In genomic region chr10:4107328-4107851, GRCh38 we compare ENCODE assay signal across 19 cellular contexts.
A peak's percentile ranks its signal among the peaks of the same experiment; 100 is the strongest.
DNase-seq lines count a peak whose midpoint lies in the region; ATAC-seq, FAIRE-seq and TF ChIP-seq lines count a peak whose summit lies in the region.
"Had no signal": no experiment of that assay in that cellular context is flagged by ENCODE, and none has a peak within 500 bp of the region (broad histone marks: within the 10 kb centered on the region; RNA-seq: fewer than 3 reads in every experiment).

No MANE protein-coding gene starts in this region.

- H4K20me1 ChIP-seq in IMR-90 (ENCODE audit: insufficient read depth, low read length) (no peaks in the 10 kb centered on the region), K562 (replicated peaks; ENCODE audit: control insufficient read depth, insufficient read depth, low read length) (no peaks in the 10 kb centered on the region)
- H4K20me1 ChIP-seq: BLaER1 treated with 17β-estradiol and CSF1 and Interleukin-3, amounts not matched to agents 10 nM and 100 nM had no signal

- BruUV-seq in IMR-90 (replicated peaks; lab: Mats Ljungman, UMichigan) (no TSS peak), K562 (replicated peaks; lab: Mats Ljungman, UMichigan) (no TSS peak)

- CTCF ChIA-PET in IMR-90 (lab: Yijun Ruan, JAX) (interaction anchor here (0.6 kb wide), 1 partner anchor 1586 kb away, joined by 3 read pairs; no protein-coding TSS in a partner anchor), K562 (lab: Yijun Ruan, JAX; ENCODE audit: low intra/inter-chr PET ratio) (no interaction called here)

- H3K9ac ChIP-seq in IMR-90 (ENCODE audit: low read depth, low read length), result no peak overlapping the region
- no peak overlapping the region for H3K9ac ChIP-seq in K562 (ENCODE audit: insufficient read depth in 1 of 2, low read depth in 2 of 2, low read length in 2 of 2)
- H3K9ac ChIP-seq: BLaER1 treated with 17β-estradiol and CSF1 and Interleukin-3, amounts not matched to agents 10 nM and 100 nM had no signal

- H3K27me3 ChIP-seq in IMR-90 (ENCODE audit: control insufficient read depth, insufficient read depth, low read length) (no peaks in the 10 kb centered on the region), K562 (ENCODE audit: control insufficient read depth in 2 of 2, insufficient read depth in 2 of 2, low read length in 2 of 2) (no peaks in the 10 kb centered on the region)
- H3K27me3 ChIP-seq: BLaER1 treated with 17β-estradiol and CSF1 and Interleukin-3, amounts not matched to agents 10 nM and 100 nM had no signal

- no peak overlapping the region for H2BK120ac ChIP-seq in IMR-90 (ENCODE audit: low read depth, low read length)

- no peak for TF ChIP-seq RAD21 in IMR-90 (IDR thresholded peaks at IDR 0.05; ENCODE audit: low read length)
- no peak for TF ChIP-seq RAD21 in K562 (CRISPR knock-in tag; conservative IDR thresholded peaks at IDR 0.05 in 1 of 2, IDR thresholded peaks at IDR 0.05 in 1 of 2)

- no peak overlapping the region for H2AK9ac ChIP-seq in IMR-90 (replicated peaks; ENCODE audit: low read depth, low read length, poor library complexity)

- WGBS in IMR-90 (ENCODE audit: extremely low coverage in 2 of 2, insufficient read length in 1 of 2), 2 experiments, result 100% methylated on average over 2 of the region's 6 CpGs; no CpG with 5 or more reads in 1 of the 2 experiments
- WGBS in K562 (ENCODE audit: insufficient coverage, low coverage, missing lambda C conversion rate), result 3% methylated on average over 6 of the region's 6 CpGs

- H3K23ac ChIP-seq in IMR-90 (ENCODE audit: low read depth, low read length), result no peak overlapping the region

- H3K27ac ChIP-seq in IMR-90 (ENCODE audit: insufficient read depth, low read length), result no peak overlapping the region
- H3K27ac ChIP-seq in K562 (ENCODE audit: extremely low read depth, low read depth, low read length), result no peak overlapping the region
- H3K27ac ChIP-seq: 22Rv1, RWPE1, SK-N-MC had no signal

- no peak overlapping the region for H3K4me2 ChIP-seq in IMR-90 (ENCODE audit: low read depth, low read length)
- H3K4me2 ChIP-seq in K562 (ENCODE audit: insufficient read depth, low read length), result no peak overlapping the region

- intact Hi-C loops in IMR-90 (cut with micrococcal nuclease) (no loop called here), K562 (cut with micrococcal nuclease) (no loop called here)

- TF ChIP-seq EP300 in K562 (IDR thresholded peaks at IDR 0.05; ENCODE audit: low read length), result no peak

- H3K14ac ChIP-seq in IMR-90 (replicated peaks; ENCODE audit: low read depth, low read length), result no peak overlapping the region

- ATAC-seq in IMR-90 (ENCODE audit: low read depth) (no peak), K562 (no peak), HG03045 (IDR thresholded peaks at IDR 0.05; ENCODE audit: unreplicated experiment) (no peak)

- no peak overlapping the region for H3K18ac ChIP-seq in IMR-90 (ENCODE audit: low read depth, low read length)

- dilution Hi-C loops in IMR-90 (cut with HindIII; ENCODE audit: low sequenced_read_pairs, unreplicated experiment), result no loop called here

- H3K4me1 ChIP-seq in IMR-90 (ENCODE audit: control insufficient read depth, insufficient read depth, low read length), result peaks cover 2% of the 10 kb centered on the region
- H3K4me1 ChIP-seq in K562 (replicated peaks in 1 of 2; ENCODE audit: control insufficient read depth in 2 of 2, insufficient read depth in 2 of 2, low read length in 2 of 2), result no peaks in the 10 kb centered on the region
- H3K4me1 ChIP-seq: HAP-1 had no signal

- H3K9me3 ChIP-seq in IMR-90 (ENCODE audit: control insufficient read depth, insufficient read depth, low read length) (peaks cover 4% of the 10 kb centered on the region), K562 (replicated peaks; ENCODE audit: control insufficient read depth, insufficient read depth, low read depth, low read length) (no peaks in the 10 kb centered on the region)
- H3K9me3 ChIP-seq: HAP-1 had no signal

- no peaks in the 10 kb centered on the region for H3K79me2 ChIP-seq in K562 (ENCODE audit: control insufficient read depth, insufficient read depth, low read length)

- no peak overlapping the region for H3K4ac ChIP-seq in IMR-90 (ENCODE audit: low read depth, low read length)

- H2BK20ac ChIP-seq in IMR-90 (ENCODE audit: low read depth, low read length), result no peak overlapping the region

- H4K8ac ChIP-seq in IMR-90 (ENCODE audit: low read depth in 2 of 2, low read length in 2 of 2), result no peak overlapping the region

- H3K56ac ChIP-seq in IMR-90 (ENCODE audit: extremely low read depth, insufficient read depth, low read length), result no peak overlapping the region

- H3K4me3 ChIP-seq in IMR-90 (ENCODE audit: insufficient read depth, low read depth, low read length) (no peak overlapping the region), K562 (no peak overlapping the region)
- H3K4me3 ChIP-seq: BLaER1 treated with 17β-estradiol and CSF1 and Interleukin-3, amounts not matched to agents 10 nM and 100 nM; HAP-1; SK-N-MC had no signal

- no peaks in the 10 kb centered on the region for H3K36me3 ChIP-seq in IMR-90 (ENCODE audit: control insufficient read depth, insufficient read depth, low read length)
- no peaks in the 10 kb centered on the region for H3K36me3 ChIP-seq in K562 (ENCODE audit: control insufficient read depth, insufficient read depth, low read length)
- H3K36me3 ChIP-seq: BLaER1 treated with 17β-estradiol and CSF1 and Interleukin-3, amounts not matched to agents 10 nM and 100 nM; HAP-1 had no signal

- FAIRE-seq in K562 (lab: Jason Lieb, UNC) (no peak), frontal cortex (lab: Jason Lieb, UNC) (no peak)

- no peak for TF ChIP-seq POLR2A in IMR-90 (IDR thresholded peaks at IDR 0.05; ENCODE audit: low read depth, low read length)
- no peak for TF ChIP-seq POLR2A in K562 (conservative IDR thresholded peaks at IDR 0.05)

- no peak overlapping the region for H2AK5ac ChIP-seq in IMR-90 (ENCODE audit: low read depth, low read length)

- no peak overlapping the region for H4K91ac ChIP-seq in IMR-90 (ENCODE audit: insufficient read depth, low read depth, low read length)

- TF ChIP-seq CTCF in IMR-90 (conservative IDR thresholded peaks at IDR 0.05; ENCODE audit: low read depth, low read length) (no peak), K562 (IDR thresholded peaks at IDR 0.05 in 2 of 3, conservative IDR thresholded peaks at IDR 0.05 in 1 of 3; ENCODE audit: insufficient read depth in 2 of 3, low read depth in 1 of 3, low read length in 3 of 3) (no peak)

- in situ Hi-C loops in IMR-90 (cut with MboI; ENCODE audit: low sequenced_read_pairs), result no loop called here
- in situ Hi-C loops in K562 (cut with MboI), result no loop called here

- H2AFZ ChIP-seq in IMR-90 (replicated peaks; ENCODE audit: low read length, poor library complexity), result no peak overlapping the region
- H2AFZ ChIP-seq in K562 (ENCODE audit: low read depth, low read length), result no peak overlapping the region

- DNase-seq in SIG-M5 treated with dmso at 0.1 percent for 504 hours (lab: John Stamatoyannopoulos, UW; ENCODE audit: unreplicated experiment), result peak; percentile 3
- DNase-seq in SIG-M5 (lab: John Stamatoyannopoulos, UW), result no peak
- DNase-seq in IMR-90, result no peak
- DNase-seq in NOMO-1 treated with dmso at 0.1 percent for 144 hours (lab: John Stamatoyannopoulos, UW; ENCODE audit: unreplicated experiment), result peak; percentile 85
- no peak for DNase-seq in K562 (ENCODE audit: extremely low read depth in 1 of 4, low spot score in 3 of 4)
- DNase-seq in frontal cortex (ENCODE audit: low spot score in 2 of 2), result no peak
- DNase-seq in NCI-H510A (lab: John Stamatoyannopoulos, UW), result no peak
- DNase-seq: COR-L47, DMS53, NCI-H1105 treated with DMSO at 0.1 percent for 48 hours, NCI-H187, NCI-H446 treated with DMSO at 0.1 percent for 48 hours, NCI-H82 had no signal

- H4K5ac ChIP-seq in IMR-90 (ENCODE audit: low read depth, low read length), result no peak overlapping the region

- no peak overlapping the region for H2BK5ac ChIP-seq in IMR-90 (ENCODE audit: low read depth, low read length, poor library complexity, severe bottlenecking)

- POLR2A ChIA-PET in IMR-90 (lab: Charles Lee; ENCODE audit: unreplicated experiment) (interaction anchor here (0.7 kb wide), 1 partner anchor 47 kb away, joined by 4 read pairs; no protein-coding TSS in a partner anchor), K562 (lab: Yijun Ruan, JAX) (no interaction called here)

- no peak overlapping the region for H2BK15ac ChIP-seq in IMR-90 (ENCODE audit: low read depth, low read length)

- H3K9me1 ChIP-seq in IMR-90 (ENCODE audit: insufficient read depth, low read length) (no peaks in the 10 kb centered on the region), K562 (ENCODE audit: control insufficient read depth, insufficient read depth, low read length) (no peaks in the 10 kb centered on the region)

- no peaks in the 10 kb centered on the region for H3K79me1 ChIP-seq in IMR-90 (ENCODE audit: low read depth in 1 of 2, low read length in 2 of 2)

TF ChIP-seq in IMR-90, 13 proteins besides CTCF, POLR2A, EP300 and RAD21:
- no peak for TF ChIP-seq CEBPB (IDR thresholded peaks at IDR 0.05; ENCODE audit: low read depth, low read length)
- TF ChIP-seq BHLHE40 (IDR thresholded peaks at IDR 0.05; ENCODE audit: low read depth, low read length), result no peak
- peak; percentile 15; the same call in 1 of the 2 replicates for TF ChIP-seq FOS (IDR thresholded peaks at IDR 0.05; ENCODE audit: low read depth, low read length)
- peak; percentile 67; the same call in 1 of the 2 replicates for TF ChIP-seq MAFK (IDR thresholded peaks at IDR 0.05; ENCODE audit: low read depth, low read length)
TF ChIP-seq in IMR-90: peak in this region for 2.

TF ChIP-seq in K562, 482 proteins besides CTCF, POLR2A, EP300 and RAD21 (continues in another document):
- peak; percentile 32; the same call in 1 of the 2 replicates for TF ChIP-seq ARID1B (IDR thresholded peaks at IDR 0.05)
- no peak for TF ChIP-seq GTF3C2 (IDR thresholded peaks at IDR 0.05; ENCODE audit: borderline replicate concordance, extremely low read depth, insufficient read length)

Comparison
In these comparisons a context has a peak if more than half of its experiments do, and no peak if none do; other contexts are left out.
1. DNase-seq: peak in SIG-M5 treated with dmso at 0.1 percent for 504 hours (single experiment) and NOMO-1 treated with dmso at 0.1 percent for 144 hours (single experiment); none in SIG-M5 (single experiment), IMR-90 (single experiment), K562 (0 of 4), frontal cortex (0 of 2) and NCI-H510A (single experiment).